Comparison of ENCODE assay signal across 24 cellular contexts in the genomic region with DNA sequence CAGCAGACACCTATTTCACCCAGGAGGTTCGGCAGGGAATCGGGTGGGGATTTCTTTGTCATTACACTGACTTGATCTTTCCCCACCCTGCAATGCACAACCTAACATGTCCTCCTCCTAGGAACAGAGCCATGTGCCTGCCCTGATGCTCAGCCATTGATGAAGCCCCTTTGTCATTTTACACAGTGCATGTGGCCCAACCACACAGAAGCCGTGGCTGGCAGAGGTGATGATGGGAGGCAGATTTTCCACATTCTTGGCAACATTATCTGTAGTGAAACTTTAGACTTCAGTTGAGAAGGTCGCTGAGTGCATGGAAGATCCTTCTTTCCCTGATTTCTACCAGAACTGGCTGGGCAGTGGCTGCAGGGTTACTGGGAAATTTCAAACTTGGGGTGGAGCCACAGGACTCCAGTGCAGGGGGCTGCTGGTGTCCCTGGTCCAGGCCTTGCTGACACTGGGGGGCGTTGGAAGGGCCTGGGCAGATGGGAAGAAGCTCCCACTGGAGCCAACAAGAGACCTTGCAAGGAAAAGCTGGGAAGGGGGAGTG. TPM values are rescaled to one million over a fixed set of nuclear protein-coding genes. Genes with fewer than 3 reads are reported as not detected.
"Had no signal": no experiment of that assay in that cellular context is flagged by ENCODE, and none has a peak within 500 bp of the region (broad histone marks: within the 10 kb centered on the region; RNA-seq: fewer than 3 reads in every experiment).

No MANE protein-coding gene starts in this region.

- ATAC-seq: esophagus mucosa; gastrocnemius medialis; natural killer cell; psoas muscle; sciatic nerve; stimulated activated memory B cell treated with anti-CD40 and anti-IgM and Interleukin-4, amounts not matched to agents 10 μg/mL and 1 μg/mL and 100 μg/mL, for 72 hours had no signal

- H3K4me3 ChIP-seq: gastrocnemius medialis, heart right ventricle, left ventricle myocardium inferior, lung, neural progenitor cell, psoas muscle, spleen, stomach, thoracic aorta, transverse colon had no signal

- H3K36me3 Mint-ChIP-seq: natural killer cell; neural progenitor cell; stimulated activated memory B cell treated with anti-CD40 and anti-IgM and Interleukin-4, amounts not matched to agents 10 μg/mL and 1 μg/mL and 100 μg/mL, for 72 hours had no signal

- H2AFZ ChIP-seq: neural progenitor cell had no signal

- DNase-seq: effector memory CD4-positive, alpha-beta T cell; gastrocnemius medialis; heart right ventricle; left ventricle myocardium inferior; natural killer cell; occipital lobe; psoas muscle; retina; spleen; stimulated activated CD4-positive, alpha-beta T cell treated with anti-CD3 and anti-CD28 coated beads, Interleukin-15, amount 100 ng/mL, for 24 hours; stimulated activated CD4-positive, alpha-beta T cell treated with anti-CD3 and anti-CD28 coated beads, Interleukin-1b, Interleukin-23, amount 100 ng/mL, for 48 hours; stimulated activated CD4-positive, alpha-beta T cell treated with anti-CD3 and anti-CD28 coated beads, Interleukin-4, amount 100 ng/mL, for 24 hours; stomach; substantia nigra; transverse colon had no signal

- H3K4me3 Mint-ChIP-seq: natural killer cell; stimulated activated memory B cell treated with anti-CD40 and anti-IgM and Interleukin-4, amounts not matched to agents 10 μg/mL and 1 μg/mL and 100 μg/mL, for 72 hours had no signal

- H3K27ac ChIP-seq: gastrocnemius medialis, left ventricle myocardium inferior, neural progenitor cell, psoas muscle, stomach, thoracic aorta, transverse colon had no signal

- H3K27ac Mint-ChIP-seq: neural progenitor cell; stimulated activated memory B cell treated with anti-CD40 and anti-IgM and Interleukin-4, amounts not matched to agents 10 μg/mL and 1 μg/mL and 100 μg/mL, for 72 hours had no signal

- H3K4me1 ChIP-seq: psoas muscle had no signal

- H3K4me2 ChIP-seq: neural progenitor cell had no signal

- H3K9me3 Mint-ChIP-seq: natural killer cell; neural progenitor cell; stimulated activated memory B cell treated with anti-CD40 and anti-IgM and Interleukin-4, amounts not matched to agents 10 μg/mL and 1 μg/mL and 100 μg/mL, for 72 hours had no signal

- H3K9ac ChIP-seq: neural progenitor cell had no signal

- H3K36me3 ChIP-seq: gastrocnemius medialis, heart right ventricle, left ventricle myocardium inferior, neural progenitor cell, spleen, stomach, thoracic aorta, transverse colon had no signal

- FAIRE-seq: endometrium, keratinocyte had no signal

- H3K27me3 ChIP-seq: heart right ventricle, spleen had no signal

- H3K9me3 ChIP-seq: gastrocnemius medialis, heart right ventricle, left ventricle myocardium inferior, psoas muscle, spleen, stomach, thoracic aorta, transverse colon had no signal

RNA-seq across cellular contexts. Expression of a gene that starts 51.6 kb away (rescaled TPM):
- total RNA-seq: skeletal muscle tissue had no signal
